ENCODE assay signal across 1 cellular context in genomic region chr13:75339635-75340374, GRCh38.
TF ChIP-seq lines count a peak whose summit lies in the region.

No MANE protein-coding gene starts in this region.

TF ChIP-seq in HepG2, 621 proteins besides CTCF, POLR2A, EP300 and RAD21 (continued from another document):
- TF ChIP-seq ZNF484 (CRISPR knock-in tag; IDR thresholded peaks at IDR 0.05; ENCODE audit: borderline replicate concordance, low read depth): no peak
- TF ChIP-seq ZBTB49 (CRISPR knock-in tag; IDR thresholded peaks at IDR 0.05; ENCODE audit: borderline replicate concordance): no peak
- TF ChIP-seq ZSCAN29 (CRISPR knock-in tag; conservative IDR thresholded peaks at IDR 0.05): 0 out of 2 replicates have a peak, but pooled peaks have one; percentile 66
- peak; percentile 74 for TF ChIP-seq TBX2 (CRISPR knock-in tag; IDR thresholded peaks at IDR 0.05; ENCODE audit: borderline replicate concordance)
- TF ChIP-seq THRA (CRISPR knock-in tag; IDR thresholded peaks at IDR 0.05; ENCODE audit: borderline replicate concordance): peak; percentile 59; the same call in 1 of the 2 replicates
- peak; percentile 95 for TF ChIP-seq ZBTB7B (CRISPR knock-in tag; IDR thresholded peaks at IDR 0.05)
- peak; percentile 52; the same call in 1 of the 2 replicates for TF ChIP-seq ERF (CRISPR knock-in tag; IDR thresholded peaks at IDR 0.05)
- TF ChIP-seq POGK (CRISPR knock-in tag; conservative IDR thresholded peaks at IDR 0.05): no peak
- TF ChIP-seq TCF7L2 (IDR thresholded peaks at IDR 0.05; ENCODE audit: low read depth, low read length): peak; percentile 79
- peak; percentile 81; the same call in 1 of the 2 replicates for TF ChIP-seq ATF2 (CRISPR knock-in tag; IDR thresholded peaks at IDR 0.05)
- peak; percentile 79 for TF ChIP-seq ZNF614 (CRISPR knock-in tag; IDR thresholded peaks at IDR 0.05; ENCODE audit: borderline replicate concordance)
- TF ChIP-seq DMTF1 (CRISPR knock-in tag; IDR thresholded peaks at IDR 0.05): no peak
- TF ChIP-seq KDM6A (CRISPR knock-in tag; IDR thresholded peaks at IDR 0.05; ENCODE audit: low read depth): peak; percentile 80
- peak; percentile 88; the same call in 1 of the 2 replicates for TF ChIP-seq CHD4 (IDR thresholded peaks at IDR 0.05; ENCODE audit: borderline replicate concordance, low read length)
- peak; percentile 96 for TF ChIP-seq HMG20A (CRISPR knock-in tag; IDR thresholded peaks at IDR 0.05; ENCODE audit: borderline replicate concordance)
- TF ChIP-seq ZNF362 (CRISPR knock-in tag; IDR thresholded peaks at IDR 0.05; ENCODE audit: borderline replicate concordance): peak; percentile 96
- 0 out of 2 replicates have a peak, but pooled peaks have one; percentile 32 for TF ChIP-seq ZNF335 (CRISPR knock-in tag; IDR thresholded peaks at IDR 0.05)
- TF ChIP-seq ZNF142 (CRISPR knock-in tag; IDR thresholded peaks at IDR 0.05): no peak
- no peak for TF ChIP-seq NFATC3 (CRISPR knock-in tag; IDR thresholded peaks at IDR 0.05)
- TF ChIP-seq NRL (CRISPR knock-in tag; IDR thresholded peaks at IDR 0.05; ENCODE audit: borderline replicate concordance): no peak
- TF ChIP-seq TCF7 (IDR thresholded peaks at IDR 0.05; ENCODE audit: low read depth): peak; percentile 85
- peak; percentile 91 for TF ChIP-seq HOMEZ (CRISPR knock-in tag; IDR thresholded peaks at IDR 0.05; ENCODE audit: low read depth)
- no peak for TF ChIP-seq ZNF326 (CRISPR knock-in tag; IDR thresholded peaks at IDR 0.05; ENCODE audit: borderline replicate concordance)
- peak; percentile 77 for TF ChIP-seq ZMYM3 (CRISPR knock-in tag; IDR thresholded peaks at IDR 0.05)
- TF ChIP-seq TIGD3 (CRISPR knock-in tag; IDR thresholded peaks at IDR 0.05; ENCODE audit: borderline replicate concordance): no peak
- TF ChIP-seq FOXJ3 (CRISPR knock-in tag; IDR thresholded peaks at IDR 0.05; ENCODE audit: borderline replicate concordance): peak; percentile 92; the same call in 1 of the 2 replicates
- TF ChIP-seq MAFF (IDR thresholded peaks at IDR 0.05; ENCODE audit: low read depth, low read length): 0 out of 2 replicates have a peak, but pooled peaks have one; percentile 5
- no peak for TF ChIP-seq RBFOX2 (IDR thresholded peaks at IDR 0.05; ENCODE audit: low read depth, low read length)
- TF ChIP-seq FOXA3 (CRISPR knock-in tag; IDR thresholded peaks at IDR 0.05): peak; percentile 98
- no peak for TF ChIP-seq RFX1 (IDR thresholded peaks at IDR 0.05)
- no peak for TF ChIP-seq SPEN (CRISPR knock-in tag; IDR thresholded peaks at IDR 0.05; ENCODE audit: low read depth)
- TF ChIP-seq KLF11 (CRISPR knock-in tag; IDR thresholded peaks at IDR 0.05): 0 out of 2 replicates have a peak, but pooled peaks have one; percentile 57
- TF ChIP-seq TBX3 (IDR thresholded peaks at IDR 0.05; ENCODE audit: borderline replicate concordance): peak; percentile 99
- peak; percentile 95; the same call in 1 of the 2 replicates for TF ChIP-seq NFIC (IDR thresholded peaks at IDR 0.05; ENCODE audit: low read length)
- TF ChIP-seq POGZ (CRISPR knock-in tag; IDR thresholded peaks at IDR 0.05): peak; percentile 80
- peak; percentile 59; the same call in 1 of the 2 replicates for TF ChIP-seq KDM3A (CRISPR knock-in tag; IDR thresholded peaks at IDR 0.05; ENCODE audit: low read depth)
